Comparison of ENCODE assay signal across 8 cellular contexts in genomic region chr12:56221233-56221756, GRCh38. TPM values are rescaled to one million over a fixed set of nuclear protein-coding genes. Genes with fewer than 3 reads are reported as not detected.
DNase-seq lines count a peak whose midpoint lies in the region; ATAC-seq, FAIRE-seq and TF ChIP-seq lines count a peak whose summit lies in the region.

No MANE protein-coding gene starts in this region.

- H3K9me3 Mint-ChIP-seq in CD8-positive, alpha-beta T cell = no peaks in the 10 kb centered on the region
- no peaks in the 10 kb centered on the region for H3K9me3 Mint-ChIP-seq in activated CD4-positive, alpha-beta memory T cell treated with anti-CD3 and anti-CD28 coated beads, Interleukin-2, amount 10 ng/mL, durations not matched to agents 7 days and 5 days

- intact Hi-C loops in CD8-positive, alpha-beta T cell (cut with DNase I, micrococcal nuclease) = loop anchor here (1.0 to 10.0 kb wide), 4 partner anchors 139 to 476 kb away; partner anchors contain the start of genes GDF11 (in 1 of the 2), ORMDL2 (in 1 of the 2), RPS26 (in 1 of the 2) and SARNP (in 1 of the 2)

- H3K4me1 Mint-ChIP-seq in CD8-positive, alpha-beta T cell (ENCODE audit: low read depth) = peaks cover 48% of the 10 kb centered on the region
- peaks cover 52% of the 10 kb centered on the region for H3K4me1 Mint-ChIP-seq in activated CD4-positive, alpha-beta memory T cell treated with anti-CD3 and anti-CD28 coated beads, Interleukin-2, amount 10 ng/mL, durations not matched to agents 7 days and 5 days

- H2AFZ ChIP-seq in neuron (ENCODE audit: low read depth, low read length) = peak overlapping the region; percentile 22

- no peak for TF ChIP-seq POLR2A in GM12892 (IDR thresholded peaks at IDR 0.05; ENCODE audit: low read depth, low read length)

- H3K36me3 ChIP-seq in CD8-positive, alpha-beta T cell (ENCODE audit: insufficient read depth, low read length) = no peaks in the 10 kb centered on the region
- peaks cover 7% of the 10 kb centered on the region for H3K36me3 ChIP-seq in neuron (ENCODE audit: insufficient read depth, low read length)

- H3K27ac ChIP-seq in CD8-positive, alpha-beta T cell (ENCODE audit: low read depth, low read length) = peak overlapping the region; percentile 93

- peak overlapping the region; percentile 82 for H3K4me3 ChIP-seq in CD8-positive, alpha-beta T cell (ENCODE audit: low read depth, low read length)
- H3K4me3 ChIP-seq in foreskin fibroblast (ENCODE audit: low read depth in 1 of 2, low read length in 2 of 2) (peak overlapping the region; percentile 80 to 95), neuron (ENCODE audit: low read length) (peak overlapping the region; percentile 76)

- peak in 1 of 7 experiments; percentile 10 for DNase-seq in CD8-positive, alpha-beta T cell
- DNase-seq in GM19238 (ENCODE audit: insufficient read length, low spot score) (peak; percentile 75), foreskin fibroblast (peak; percentile 57 to 86), NCI-H2196 treated with DMSO at 0.1 percent for 48 hours (lab: John Stamatoyannopoulos, UW; ENCODE audit: unreplicated experiment) (no peak), GM12892 (ENCODE audit: insufficient read length) (no peak)
- DNase-seq in activated CD4-positive, alpha-beta memory T cell treated with anti-CD3 and anti-CD28 coated beads, Interleukin-2, amount 10 ng/mL, durations not matched to agents 7 days and 5 days = peak; percentile 20

- H3K27ac Mint-ChIP-seq in CD8-positive, alpha-beta T cell = peak overlapping the region; percentile 99
- peak overlapping the region; percentile 84 for H3K27ac Mint-ChIP-seq in activated CD4-positive, alpha-beta memory T cell treated with anti-CD3 and anti-CD28 coated beads, Interleukin-2, amount 10 ng/mL, durations not matched to agents 7 days and 5 days

- H3K9me3 ChIP-seq in CD8-positive, alpha-beta T cell (ENCODE audit: low read length) = no peaks in the 10 kb centered on the region
- peaks cover 2% of the 10 kb centered on the region for H3K9me3 ChIP-seq in neuron (ENCODE audit: low read length)

- CTCF ChIA-PET in CD8-positive, alpha-beta T cell (lab: Charles Lee) = interaction anchor here (0.7 to 3.7 kb wide), 16 partner anchors 12 to 242 kb away, joined by 3 to 25 read pairs (median 6); partner anchors contain the start of genes ERBB3, RPL41, SMARCC2 and ZC3H10
- CTCF ChIA-PET in activated CD4-positive, alpha-beta memory T cell treated with anti-CD3 and anti-CD28 coated beads, Interleukin-2, amount 10 ng/mL, durations not matched to agents 7 days and 5 days (lab: Charles Lee) = interaction anchor here (0.5 to 3.8 kb wide), 21 partner anchors 10 to 483 kb away, joined by 3 to 44 read pairs (median 5); partner anchors contain the start of genes ANKRD52, CNPY2, COQ10A and ESYT1

- peaks cover 18% of the 10 kb centered on the region for H3K36me3 Mint-ChIP-seq in CD8-positive, alpha-beta T cell
- H3K36me3 Mint-ChIP-seq in activated CD4-positive, alpha-beta memory T cell treated with anti-CD3 and anti-CD28 coated beads, Interleukin-2, amount 10 ng/mL, durations not matched to agents 7 days and 5 days (ENCODE audit: low read depth) = peaks cover 6% of the 10 kb centered on the region

- no peaks in the 10 kb centered on the region for H3K27me3 Mint-ChIP-seq in CD8-positive, alpha-beta T cell (ENCODE audit: low read depth)
- H3K27me3 Mint-ChIP-seq in activated CD4-positive, alpha-beta memory T cell treated with anti-CD3 and anti-CD28 coated beads, Interleukin-2, amount 10 ng/mL, durations not matched to agents 7 days and 5 days = no peaks in the 10 kb centered on the region

- no peaks in the 10 kb centered on the region for H3K27me3 ChIP-seq in CD8-positive, alpha-beta T cell (ENCODE audit: insufficient read depth, low read length)
- no peaks in the 10 kb centered on the region for H3K27me3 ChIP-seq in neuron (ENCODE audit: insufficient read depth, low read length)

- POLR2A ChIA-PET in CD8-positive, alpha-beta T cell (lab: Charles Lee) = interaction anchor here (0.6 to 2.7 kb wide), 27 partner anchors 8 to 505 kb away, joined by 3 to 30 read pairs (median 7); partner anchors contain the start of genes ANKRD52, BLOC1S1, CNPY2 and COQ10A
- POLR2A ChIA-PET in activated CD4-positive, alpha-beta memory T cell treated with anti-CD3 and anti-CD28 coated beads, Interleukin-2, amount 10 ng/mL, durations not matched to agents 7 days and 5 days (lab: Charles Lee) = interaction anchor here (1.0 to 3.9 kb wide), 28 partner anchors 8 to 403 kb away, joined by 3 to 32 read pairs (median 7); partner anchors contain the start of genes ANKRD52, CNPY2, COQ10A and ESYT1

- TF ChIP-seq CTCF in CD8-positive, alpha-beta T cell (IDR thresholded peaks at IDR 0.05) = no peak
- no peak for TF ChIP-seq CTCF in foreskin fibroblast (IDR thresholded peaks at IDR 0.05; ENCODE audit: low read depth, low read length)

- H3K4me1 ChIP-seq in CD8-positive, alpha-beta T cell (ENCODE audit: insufficient read depth, low read length) = peaks cover 29% of the 10 kb centered on the region
- H3K4me1 ChIP-seq in neuron (ENCODE audit: insufficient read depth, low read length) = peaks cover 26% of the 10 kb centered on the region

- ATAC-seq in CD8-positive, alpha-beta T cell = peak; percentile 23
- peak; percentile 14 for ATAC-seq in HG03520 (IDR thresholded peaks at IDR 0.05; ENCODE audit: unreplicated experiment)

- FAIRE-seq in GM12892 (lab: Jason Lieb, UNC) = no peak

- H3K4me3 Mint-ChIP-seq in CD8-positive, alpha-beta T cell = peak overlapping the region; percentile 95
- peak overlapping the region; percentile 89 for H3K4me3 Mint-ChIP-seq in activated CD4-positive, alpha-beta memory T cell treated with anti-CD3 and anti-CD28 coated beads, Interleukin-2, amount 10 ng/mL, durations not matched to agents 7 days and 5 days

RNA-seq across cellular contexts. Expression of gene RNF41, which starts 0.4 kb away (rescaled TPM):
- 10 to 100 TPM; 41.0 to 41.6 TPM for total RNA-seq in CD8-positive, alpha-beta T cell
- 10 to 100 TPM; 33.8 to 35.2 TPM for total RNA-seq in activated CD4-positive, alpha-beta memory T cell treated with anti-CD3 and anti-CD28 coated beads, Interleukin-2, amount 10 ng/mL, durations not matched to agents 7 days and 5 days
- 20.2 TPM for polyA plus RNA-seq in GM12892 (2012; ENCODE audit: missing spikeins)

RNA-seq across cellular contexts. Expression of gene NABP2, which starts 2.8 kb away (rescaled TPM):
- total RNA-seq in CD8-positive, alpha-beta T cell = 1 to 10 TPM; 6.8 to 7.4 TPM
- total RNA-seq in activated CD4-positive, alpha-beta memory T cell treated with anti-CD3 and anti-CD28 coated beads, Interleukin-2, amount 10 ng/mL, durations not matched to agents 7 days and 5 days = 10 to 100 TPM; 49.6 to 52.3 TPM
- 47.0 TPM for polyA plus RNA-seq in GM12892 (2012; ENCODE audit: missing spikeins)

RNA-seq across cellular contexts. Expression of gene SLC39A5, which starts 8.6 kb away (rescaled TPM):
- total RNA-seq in CD8-positive, alpha-beta T cell = not detected
- total RNA-seq in activated CD4-positive, alpha-beta memory T cell treated with anti-CD3 and anti-CD28 coated beads, Interleukin-2, amount 10 ng/mL, durations not matched to agents 7 days and 5 days = 1 to 10 TPM in 1 of 2 experiments, under 1 TPM in 1; 0.80 to 1.2 TPM
- not detected for polyA plus RNA-seq in GM12892 (2012; ENCODE audit: missing spikeins)

RNA-seq across cellular contexts. Expression of gene SMARCC2, which starts 32.0 kb away (rescaled TPM):
- 100 to 1,000 TPM; 109 to 113 TPM for total RNA-seq in CD8-positive, alpha-beta T cell
- total RNA-seq in activated CD4-positive, alpha-beta memory T cell treated with anti-CD3 and anti-CD28 coated beads, Interleukin-2, amount 10 ng/mL, durations not matched to agents 7 days and 5 days = 100 to 1,000 TPM; 133 to 137 TPM
- 42.7 TPM for polyA plus RNA-seq in GM12892 (2012; ENCODE audit: missing spikeins)

RNA-seq across cellular contexts. Expression of gene ANKRD52, which starts 36.9 kb away (rescaled TPM):
- total RNA-seq in CD8-positive, alpha-beta T cell = 10 to 100 TPM; 27.7 to 29.9 TPM
- 10 to 100 TPM; 46.4 to 50.1 TPM for total RNA-seq in activated CD4-positive, alpha-beta memory T cell treated with anti-CD3 and anti-CD28 coated beads, Interleukin-2, amount 10 ng/mL, durations not matched to agents 7 days and 5 days
- 12.3 TPM for polyA plus RNA-seq in GM12892 (2012; ENCODE audit: missing spikeins)

Comparison
In these comparisons a context has a peak if more than half of its experiments do, and no peak if none do; other contexts are left out.
1. DNase-seq: peak in GM19238 (single experiment), activated CD4-positive, alpha-beta memory T cell treated with anti-CD3 and anti-CD28 coated beads, Interleukin-2, amount 10 ng/mL, durations not matched to agents 7 days and 5 days (single experiment) and foreskin fibroblast (2 of 2); none in NCI-H2196 treated with DMSO at 0.1 percent for 48 hours (single experiment) and GM12892 (single experiment).
2. RNA of gene NABP2, which starts 2.8 kb away (total RNA-seq): 49.6 to 52.3 TPM in activated CD4-positive, alpha-beta memory T cell treated with anti-CD3 and anti-CD28 coated beads, Interleukin-2, amount 10 ng/mL, durations not matched to agents 7 days and 5 days; 6.8 to 7.4 TPM in CD8-positive, alpha-beta T cell; every median in the first group is over 4 times any median in the second.
3. Peak in every context shown above with its lines, with median percentiles within 50 percentile points of each other: H3K4me3 ChIP-seq.